ENCODE assay signal across 8 cellular contexts in the genomic region with DNA sequence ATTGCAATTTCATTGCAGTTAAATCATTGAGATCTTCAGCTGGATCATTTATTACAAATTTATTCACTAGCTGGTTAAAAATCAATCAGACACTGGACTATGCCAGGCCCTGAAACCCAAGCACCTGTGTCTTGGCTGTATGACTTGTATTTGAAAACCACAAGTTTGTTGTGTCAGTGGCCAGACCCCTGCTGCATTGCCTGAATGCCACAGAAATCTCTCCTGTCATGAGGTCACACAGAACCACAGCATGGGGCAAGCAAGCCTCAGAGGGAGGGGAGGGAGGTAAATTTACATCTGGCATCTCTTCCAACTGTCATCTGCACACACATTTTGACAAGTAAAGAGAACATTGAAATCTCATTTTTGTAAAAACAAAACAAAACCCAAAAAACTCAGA.
DNase-seq lines count a peak whose midpoint lies in the region; ATAC-seq, FAIRE-seq and TF ChIP-seq lines count a peak whose summit lies in the region.

No MANE protein-coding gene starts in this region.

- ATAC-seq in GM21576 (IDR thresholded peaks at IDR 0.05; ENCODE audit: unreplicated experiment) = peak; percentile 97
- ATAC-seq in HG03565 (IDR thresholded peaks at IDR 0.05; ENCODE audit: unreplicated experiment) = peak; percentile 92

- in situ Hi-C loops in HAP-1 (cut with MboI; ENCODE audit: low sequenced_read_pairs) = no loop called here

- H3K36me3 ChIP-seq in HAP-1 (replicated peaks) = no peaks in the 10 kb centered on the region

- intact Hi-C loops in posterior vena cava (cut with DNase I) = no loop called here

- H3K4me3 ChIP-seq in epithelial cell of proximal tubule (ENCODE audit: low read depth, low read length) (no peak overlapping the region), HAP-1 (no peak overlapping the region)

- no peaks in the 10 kb centered on the region for H3K4me1 ChIP-seq in HAP-1

- FAIRE-seq in GM12891 (lab: Jason Lieb, UNC) = peak; percentile 89

- no peak for TF ChIP-seq CTCF in epithelial cell of proximal tubule (conservative IDR thresholded peaks at IDR 0.05; ENCODE audit: low read depth, low read length)

- no peak for TF ChIP-seq POLR2A in GM12891 (IDR thresholded peaks at IDR 0.05; ENCODE audit: low read depth, low read length)

- no peaks in the 10 kb centered on the region for H3K27me3 ChIP-seq in HAP-1 (ENCODE audit: low read depth)

- no peaks in the 10 kb centered on the region for H3K9me3 ChIP-seq in HAP-1

- no peak for DNase-seq in GM12891 (ENCODE audit: insufficient read length, low spot score)
- DNase-seq in epithelial cell of proximal tubule (ENCODE audit: low read depth) = peak; percentile 90
- DNase-seq in posterior vena cava (ENCODE audit: low spot score) = no peak
- DNase-seq in HAP-1 (ENCODE audit: low spot score in 2 of 2) = no peak
- no peak for DNase-seq in activated CD8-positive, alpha-beta memory T cell treated with anti-CD3 and anti-CD28 coated beads for 24 hours
- DNase-seq in activated naive CD4-positive, alpha-beta T cell (lab: John Stamatoyannopoulos, UW) = no peak

TF ChIP-seq in GM12891, 5 proteins besides CTCF, POLR2A, EP300 and RAD21:
- TF ChIP-seq POLR2AphosphoS5 (IDR thresholded peaks at IDR 0.05; ENCODE audit: low read depth, low read length) (no peak), PAX5 (IDR thresholded peaks at IDR 0.05; ENCODE audit: insufficient read depth, low read length, severe bottlenecking) (no peak), TAF1 (IDR thresholded peaks at IDR 0.05; ENCODE audit: low read depth, low read length) (no peak)
